ENCODE assay signal across 11 cellular contexts in genomic region chr4:24850669-24851068, GRCh38. TPM values are rescaled to one million over a fixed set of nuclear protein-coding genes. Genes with fewer than 3 reads are reported as not detected.
DNase-seq lines count a peak whose midpoint lies in the region; ATAC-seq and TF ChIP-seq lines count a peak whose summit lies in the region.
"Had no signal": no experiment of that assay in that cellular context is flagged by ENCODE, and none has a peak within 500 bp of the region (broad histone marks: within the 10 kb centered on the region; RNA-seq: fewer than 3 reads in every experiment).

No MANE protein-coding gene starts in this region.

- H3K36me3 Mint-ChIP-seq in activated CD4-positive, alpha-beta memory T cell treated with anti-CD3 and anti-CD28 coated beads for 36 hours, result no peaks in the 10 kb centered on the region

- H3K4me1 ChIP-seq in PC-9 (replicated peaks; ENCODE audit: insufficient read depth), result peaks cover 12% of the 10 kb centered on the region
- peaks cover 24% of the 10 kb centered on the region for H3K4me1 ChIP-seq in skeletal muscle satellite cell (ENCODE audit: control insufficient read depth, insufficient read depth, low read length)

- H3K36me3 ChIP-seq in PC-9 (ENCODE audit: low read depth) (no peaks in the 10 kb centered on the region), skeletal muscle satellite cell (ENCODE audit: insufficient read depth, low read length) (no peaks in the 10 kb centered on the region)

- no peaks in the 10 kb centered on the region for H3K9me3 Mint-ChIP-seq in activated CD4-positive, alpha-beta memory T cell treated with anti-CD3 and anti-CD28 coated beads for 36 hours

- H3K27me3 ChIP-seq in PC-9 (ENCODE audit: insufficient read depth, low read depth) (no peaks in the 10 kb centered on the region), skeletal muscle satellite cell (ENCODE audit: control insufficient read depth, insufficient read depth, low read length) (no peaks in the 10 kb centered on the region)

- H3K4me3 Mint-ChIP-seq in activated CD4-positive, alpha-beta memory T cell treated with anti-CD3 and anti-CD28 coated beads for 36 hours, result no peak overlapping the region

- H3K9me2 ChIP-seq in PC-9 (ENCODE audit: insufficient read depth), result no peaks in the 10 kb centered on the region

- CTCF ChIA-PET in PC-9 (lab: Charles Lee), result no interaction called here
- CTCF ChIA-PET in activated CD4-positive, alpha-beta memory T cell treated with anti-CD3 and anti-CD28 coated beads for 36 hours (lab: Charles Lee), result no interaction called here

- H3K4me2 ChIP-seq in PC-9 (0 out of 2 replicates have a peak overlapping the region, but pooled peaks have one; percentile 16), skeletal muscle satellite cell (ENCODE audit: low read length) (peak overlapping the region; percentile 27)

- no peak for ATAC-seq in GM18498 (IDR thresholded peaks at IDR 0.05; ENCODE audit: unreplicated experiment)

- H3K9ac ChIP-seq in skeletal muscle satellite cell (ENCODE audit: low read depth, low read length), result no peak overlapping the region

- H3K4me3 ChIP-seq in PC-9, result no peak overlapping the region
- H3K4me3 ChIP-seq in fibroblast of mammary gland (ENCODE audit: control insufficient read depth, low read depth, low read length), result no peak overlapping the region
- no peak overlapping the region for H3K4me3 ChIP-seq in skeletal muscle satellite cell (ENCODE audit: low read length)

- H3F3A ChIP-seq in PC-9 (ENCODE audit: insufficient read depth, low read depth), result no peaks in the 10 kb centered on the region

- in situ Hi-C loops in GM13976 (cut with MboI; ENCODE audit: low sequenced_read_pairs, unreplicated experiment), result no loop called here

- H3K79me2 ChIP-seq in PC-9 (ENCODE audit: low read depth), result no peaks in the 10 kb centered on the region

- H3K27me3 Mint-ChIP-seq in activated CD4-positive, alpha-beta memory T cell treated with anti-CD3 and anti-CD28 coated beads for 36 hours, result no peaks in the 10 kb centered on the region

- DNase-seq in GM13976 (ENCODE audit: low spot score) (peak; percentile 22), PC-9 (peak; percentile 28 to 42), fibroblast of mammary gland (ENCODE audit: low read depth) (peak; percentile 91), iPS-NIHi11 (ENCODE audit: low spot score) (no peak), activated gamma-delta T cell (lab: John Stamatoyannopoulos, UW) (no peak)
- no peak for DNase-seq in activated CD4-positive, alpha-beta memory T cell treated with anti-CD3 and anti-CD28 coated beads for 36 hours
- DNase-seq: NCI-H446 treated with DMSO at 0.1 percent for 48 hours; stimulated activated CD4-positive, alpha-beta T cell treated with anti-CD3 and anti-CD28 coated beads, Interleukin-4, amount 100 ng/mL, for 4 hours had no signal

- BruUV-seq in PC-9 (replicated peaks; lab: Mats Ljungman, UMichigan), result no TSS peak

- H3K4me1 Mint-ChIP-seq in activated CD4-positive, alpha-beta memory T cell treated with anti-CD3 and anti-CD28 coated beads for 36 hours (ENCODE audit: low read depth), result no peaks in the 10 kb centered on the region

- intact Hi-C loops in PC-9 (cut with micrococcal nuclease; ENCODE audit: unreplicated experiment), result no loop called here
- intact Hi-C loops in activated CD4-positive, alpha-beta memory T cell treated with anti-CD3 and anti-CD28 coated beads for 36 hours (cut with micrococcal nuclease), result no loop called here

- no peak overlapping the region for H2AFZ ChIP-seq in PC-9

- no peak overlapping the region for H3K27ac Mint-ChIP-seq in activated CD4-positive, alpha-beta memory T cell treated with anti-CD3 and anti-CD28 coated beads for 36 hours

- H3K27ac ChIP-seq in PC-9, result no peak overlapping the region

- TF ChIP-seq CTCF in GM13976 (IDR thresholded peaks at IDR 0.05; ENCODE audit: borderline replicate concordance, control extremely low read depth, extremely low read depth, insufficient read depth, missing control alignments), result no peak
- TF ChIP-seq CTCF in PC-9 (conservative IDR thresholded peaks at IDR 0.05), result no peak
- no peak for TF ChIP-seq CTCF in fibroblast of mammary gland (conservative IDR thresholded peaks at IDR 0.05; ENCODE audit: control insufficient read depth, insufficient read depth, low read depth, low read length)

- H3K9me3 ChIP-seq in PC-9 (ENCODE audit: insufficient read depth, low read depth) (no peaks in the 10 kb centered on the region), skeletal muscle satellite cell (replicated peaks; ENCODE audit: low read length) (no peaks in the 10 kb centered on the region)

- POLR2A ChIA-PET in PC-9 (lab: Charles Lee; ENCODE audit: unreplicated experiment), result no interaction called here
- POLR2A ChIA-PET in activated CD4-positive, alpha-beta memory T cell treated with anti-CD3 and anti-CD28 coated beads for 36 hours (lab: Charles Lee), result no interaction called here

- H4K20me1 ChIP-seq in PC-9 (ENCODE audit: insufficient read depth), result no peaks in the 10 kb centered on the region

RNA-seq across cellular contexts. Expression of gene SOD3, which starts 55.3 kb away (rescaled TPM):
- total RNA-seq in PC-9 (2021), result 6.3 and 7.6 TPM in 2 replicates
- total RNA-seq in skeletal muscle satellite cell (2012; rRNA removed), result 1.0 and 3.1 TPM in 2 replicates
- not detected for total RNA-seq in activated CD4-positive, alpha-beta memory T cell treated with anti-CD3 and anti-CD28 coated beads for 36 hours
- total RNA-seq: T-helper 1 cell treated with Interleukin-12 subunit alpha and Interleukin-12 subunit beta and Interleukin-4 antibody, amounts not matched to agents 30 ng/mL and 1 ng/mL, for 36 hours had no signal

Comparison
In these comparisons a context has a peak if more than half of its experiments do, and no peak if none do; other contexts are left out.
1. DNase-seq: peak in GM13976 (single experiment), PC-9 (2 of 2) and fibroblast of mammary gland (single experiment); none in activated CD4-positive, alpha-beta memory T cell treated with anti-CD3 and anti-CD28 coated beads for 36 hours (single experiment), iPS-NIHi11 (single experiment) and activated gamma-delta T cell (single experiment).